ENCODE assay signal across 8 cellular contexts in genomic region chr15:38252481-38253311, GRCh38. TPM values are rescaled to one million over a fixed set of nuclear protein-coding genes. Genes with fewer than 3 reads are reported as not detected.
DNase-seq lines count a peak whose midpoint lies in the region; ATAC-seq and TF ChIP-seq lines count a peak whose summit lies in the region.

SPRED1 (plus strand) TSS chr15:38252836; CDS start chr15:38253186, 350 bp downstream.

- no peaks in the 10 kb centered on the region for H3K36me3 Mint-ChIP-seq in activated naive CD8-positive, alpha-beta T cell treated with anti-CD3 and anti-CD28 coated beads, Interleukin-2, amount 10 ng/mL, durations not matched to agents 7 days and 5 days
- H3K36me3 Mint-ChIP-seq in osteocyte (ENCODE audit: unreplicated experiment) = no peaks in the 10 kb centered on the region

- peak within 1 kb of the TSS; percentile 89 for H3K4me3 Mint-ChIP-seq in activated naive CD8-positive, alpha-beta T cell treated with anti-CD3 and anti-CD28 coated beads, Interleukin-2, amount 10 ng/mL, durations not matched to agents 7 days and 5 days
- peak within 1 kb of the TSS; percentile 93 for H3K4me3 Mint-ChIP-seq in osteocyte (ENCODE audit: unreplicated experiment)

- peak; percentile 33 for ATAC-seq in HG02870 (IDR thresholded peaks at IDR 0.05; ENCODE audit: unreplicated experiment)
- peak; percentile 27 for ATAC-seq in activated naive CD8-positive, alpha-beta T cell treated with anti-CD3 and anti-CD28 coated beads, Interleukin-2, amount 10 ng/mL, durations not matched to agents 7 days and 5 days (ENCODE audit: low read depth)

- DNase-seq in NK-92 treated with Interleukin-12 subunit alpha and Interleukin-12 subunit beta, amount 100 ng/mL, for 24 hours (lab: John Stamatoyannopoulos, UW) = peak; percentile 27
- DNase-seq in NK-92 (lab: John Stamatoyannopoulos, UW; ENCODE audit: unreplicated experiment) (no peak), OCI-M1 (lab: John Stamatoyannopoulos, UW) (peak; percentile 69), cardiac septum (ENCODE audit: low spot score) (peak; percentile 86), osteocyte (ENCODE audit: extremely low spot score, unreplicated experiment) (peak; percentile 91), NCI-H1930 (lab: John Stamatoyannopoulos, UW) (no peak)
- peak; percentile 55 for DNase-seq in activated naive CD8-positive, alpha-beta T cell treated with anti-CD3 and anti-CD28 coated beads, Interleukin-2, amount 10 ng/mL, durations not matched to agents 7 days and 5 days

- intact Hi-C loops in cardiac septum (cut with DNase I) = loop anchor here (2.0 to 10.0 kb wide), 6 partner anchors 55 to 248 kb away; no protein-coding TSS in a partner anchor

- peak within 1 kb of the TSS; percentile 60 for H3K27ac Mint-ChIP-seq in activated naive CD8-positive, alpha-beta T cell treated with anti-CD3 and anti-CD28 coated beads, Interleukin-2, amount 10 ng/mL, durations not matched to agents 7 days and 5 days
- H3K27ac Mint-ChIP-seq in osteocyte (ENCODE audit: unreplicated experiment) = peak within 1 kb of the TSS; percentile 96

- H3K4me1 Mint-ChIP-seq in activated naive CD8-positive, alpha-beta T cell treated with anti-CD3 and anti-CD28 coated beads, Interleukin-2, amount 10 ng/mL, durations not matched to agents 7 days and 5 days = peaks cover 22% of the 10 kb centered on the region
- H3K4me1 Mint-ChIP-seq in osteocyte (ENCODE audit: unreplicated experiment) = peaks cover 42% of the 10 kb centered on the region

- POLR2A ChIA-PET in activated naive CD8-positive, alpha-beta T cell treated with anti-CD3 and anti-CD28 coated beads, Interleukin-2, amount 10 ng/mL, durations not matched to agents 7 days and 5 days (lab: Charles Lee) = interaction anchor here (0.6 kb wide), 2 partner anchors 24 to 29 kb away, joined by 3 to 5 read pairs; no protein-coding TSS in a partner anchor

- peaks cover 47% of the 10 kb centered on the region for H3K27me3 Mint-ChIP-seq in activated naive CD8-positive, alpha-beta T cell treated with anti-CD3 and anti-CD28 coated beads, Interleukin-2, amount 10 ng/mL, durations not matched to agents 7 days and 5 days
- no peaks in the 10 kb centered on the region for H3K27me3 Mint-ChIP-seq in osteocyte (ENCODE audit: unreplicated experiment)

- H3K9me3 Mint-ChIP-seq in activated naive CD8-positive, alpha-beta T cell treated with anti-CD3 and anti-CD28 coated beads, Interleukin-2, amount 10 ng/mL, durations not matched to agents 7 days and 5 days = no peaks in the 10 kb centered on the region
- H3K9me3 Mint-ChIP-seq in osteocyte (ENCODE audit: unreplicated experiment) = no peaks in the 10 kb centered on the region

- TF ChIP-seq CTCF in osteocyte (IDR thresholded peaks at IDR 0.05) = no peak

RNA-seq across cellular contexts. Expression of gene SPRED1, which starts in this region (rescaled TPM):
- 1 to 10 TPM in 1 of 2 experiments, under 1 TPM in 1; 0.77 to 1.2 TPM for total RNA-seq in activated naive CD8-positive, alpha-beta T cell treated with anti-CD3 and anti-CD28 coated beads, Interleukin-2, amount 10 ng/mL, durations not matched to agents 7 days and 5 days
- total RNA-seq in cardiac septum = 12.7 TPM
- total RNA-seq in osteocyte = 33.7 and 40.9 TPM in 2 replicates

Comparison
In these comparisons a context has a peak if more than half of its experiments do, and no peak if none do; other contexts are left out.
1. DNase-seq: peak in NK-92 treated with Interleukin-12 subunit alpha and Interleukin-12 subunit beta, amount 100 ng/mL, for 24 hours (single experiment), OCI-M1 (single experiment), activated naive CD8-positive, alpha-beta T cell treated with anti-CD3 and anti-CD28 coated beads, Interleukin-2, amount 10 ng/mL, durations not matched to agents 7 days and 5 days (single experiment), cardiac septum (single experiment) and osteocyte (single experiment); none in NK-92 (single experiment) and NCI-H1930 (0 of 2).